ENCODE assay signal across 23 cellular contexts in genomic region chr6:35183281-35183680, GRCh38. TPM values are rescaled to one million over a fixed set of nuclear protein-coding genes. Genes with fewer than 3 reads are reported as not detected.
"Had no signal": no experiment of that assay in that cellular context is flagged by ENCODE, and none has a peak within 500 bp of the region (broad histone marks: within the 10 kb centered on the region; RNA-seq: fewer than 3 reads in every experiment).

No MANE protein-coding gene starts in this region.

- H3K9me3 ChIP-seq: adrenal gland had no signal

- DNase-seq: activated CD4-positive, alpha-beta T cell treated with anti-CD3 and anti-CD28 coated beads, Interleukin-2, amount 10 ng/mL, durations not matched to agents 24 days and 14 days; activated CD8-positive, alpha-beta T cell treated with anti-CD3 and anti-CD28 coated beads, Interleukin-2, amount 10 ng/mL, durations not matched to agents 7 days and 5 days; activated naive CD4-positive, alpha-beta T cell treated with anti-CD3 and anti-CD28 coated beads for 36 hours; activated T-cell treated with anti-CD3 and anti-CD28 coated beads, Interleukin-2, amount 50 U/mL, for 24 hours; adrenal gland; dorsolateral prefrontal cortex; foreskin fibroblast; hippocampal formation; left colon; stimulated activated CD4-positive, alpha-beta T cell treated with anti-CD3 and anti-CD28 coated beads, Interleukin-2, amount 100 ng/mL, for 24 hours; stimulated activated naive CD8-positive, alpha-beta T cell treated with anti-CD3 and anti-CD28 coated beads, Interleukin-15, Interleukin-2, amounts not matched to agents 100 U/mL and 50 U/mL, for 24 hours; substantia nigra; trophoblast cell had no signal

- H3K27ac Mint-ChIP-seq: activated CD4-positive, alpha-beta T cell treated with anti-CD3 and anti-CD28 coated beads, Interleukin-2, amount 10 ng/mL, durations not matched to agents 24 days and 14 days; activated CD8-positive, alpha-beta T cell treated with anti-CD3 and anti-CD28 coated beads, Interleukin-2, amount 10 ng/mL, durations not matched to agents 7 days and 5 days; activated naive CD4-positive, alpha-beta T cell treated with anti-CD3 and anti-CD28 coated beads for 36 hours; activated T-cell treated with anti-CD3 and anti-CD28 coated beads, Interleukin-2, amount 50 U/mL, for 24 hours; activated T-helper 2 cell treated with anti-CD3 and anti-CD28 coated beads, Interferon-gamma antibody, Interleukin-2, Interleukin-4, amounts not matched to agents 10 μg/mL and 5 μg/mL and 100 μg/mL, durations not matched to agents 14 hours and 24 hours and 36 hours; progenitor cell of endocrine pancreas; T-helper 1 cell treated with Interleukin-12 subunit alpha and Interleukin-12 subunit beta and Interleukin-4 antibody, amounts not matched to agents 30 μg/mL and 1 μg/mL, for 36 hours had no signal

- H3K27ac ChIP-seq: adrenal gland, dorsolateral prefrontal cortex had no signal

- H3K4me3 Mint-ChIP-seq: activated CD4-positive, alpha-beta T cell treated with anti-CD3 and anti-CD28 coated beads, Interleukin-2, amount 10 ng/mL, durations not matched to agents 24 days and 14 days; activated CD8-positive, alpha-beta T cell treated with anti-CD3 and anti-CD28 coated beads, Interleukin-2, amount 10 ng/mL, durations not matched to agents 7 days and 5 days; activated naive CD4-positive, alpha-beta T cell treated with anti-CD3 and anti-CD28 coated beads for 36 hours; activated T-cell treated with anti-CD3 and anti-CD28 coated beads, Interleukin-2, amount 50 U/mL, for 24 hours; neural crest cell; T-helper 1 cell treated with Interleukin-12 subunit alpha and Interleukin-12 subunit beta and Interleukin-4 antibody, amounts not matched to agents 30 μg/mL and 1 μg/mL, for 36 hours had no signal

- H3K4me3 ChIP-seq: adrenal gland, dorsolateral prefrontal cortex had no signal

- ATAC-seq: activated CD8-positive, alpha-beta T cell treated with anti-CD3 and anti-CD28 coated beads, Interleukin-2, amount 10 ng/mL, durations not matched to agents 7 days and 5 days; left colon; stimulated activated naive CD8-positive, alpha-beta T cell treated with anti-CD3 and anti-CD28 coated beads, Interleukin-15, Interleukin-2, amounts not matched to agents 100 U/mL and 50 U/mL, for 24 hours had no signal

- H3K27me3 ChIP-seq: adrenal gland had no signal

- FAIRE-seq: colon, islet of Langerhans had no signal

- H3K9me3 Mint-ChIP-seq: activated CD4-positive, alpha-beta T cell treated with anti-CD3 and anti-CD28 coated beads, Interleukin-2, amount 10 ng/mL, durations not matched to agents 24 days and 14 days; activated naive CD4-positive, alpha-beta T cell treated with anti-CD3 and anti-CD28 coated beads for 36 hours; activated T-cell treated with anti-CD3 and anti-CD28 coated beads, Interleukin-2, amount 50 U/mL, for 24 hours; activated T-helper 2 cell treated with anti-CD3 and anti-CD28 coated beads, Interferon-gamma antibody, Interleukin-2, Interleukin-4, amounts not matched to agents 10 μg/mL and 5 μg/mL and 100 μg/mL, durations not matched to agents 14 hours and 24 hours and 36 hours; T-helper 1 cell treated with Interleukin-12 subunit alpha and Interleukin-12 subunit beta and Interleukin-4 antibody, amounts not matched to agents 30 μg/mL and 1 μg/mL, for 36 hours had no signal

- H3K36me3 ChIP-seq: adrenal gland had no signal

RNA-seq across cellular contexts. Expression of gene SCUBE3, which starts 30.5 kb away (rescaled TPM):
- total RNA-seq: activated naive CD4-positive, alpha-beta T cell treated with anti-CD3 and anti-CD28 coated beads for 36 hours; activated T-helper 2 cell treated with anti-CD3 and anti-CD28 coated beads, Interferon-gamma antibody, Interleukin-2, Interleukin-4, amounts not matched to agents 10 μg/mL and 5 μg/mL and 100 μg/mL, durations not matched to agents 14 hours and 24 hours and 36 hours had no signal

RNA-seq across cellular contexts. Expression of gene TCP11, which starts 42.1 kb away (rescaled TPM):
- total RNA-seq: activated CD4-positive, alpha-beta T cell treated with anti-CD3 and anti-CD28 coated beads, Interleukin-2, amount 10 ng/mL, durations not matched to agents 24 days and 14 days; activated CD8-positive, alpha-beta T cell treated with anti-CD3 and anti-CD28 coated beads, Interleukin-2, amount 10 ng/mL, durations not matched to agents 7 days and 5 days; activated naive CD4-positive, alpha-beta T cell treated with anti-CD3 and anti-CD28 coated beads for 36 hours; activated T-helper 2 cell treated with anti-CD3 and anti-CD28 coated beads, Interferon-gamma antibody, Interleukin-2, Interleukin-4, amounts not matched to agents 10 μg/mL and 5 μg/mL and 100 μg/mL, durations not matched to agents 14 hours and 24 hours and 36 hours; left colon; lung microvascular endothelial cell; myocyte; neural crest cell; omental fat pad; progenitor cell of endocrine pancreas; skeletal muscle tissue had no signal
